ENCODE assay signal across 28 cellular contexts in genomic region chr16:500699-501098, GRCh38. TPM values are rescaled to one million over a fixed set of nuclear protein-coding genes. Genes with fewer than 3 reads are reported as not detected.
"Had no signal": no experiment of that assay in that cellular context is flagged by ENCODE, and none has a peak within 500 bp of the region (broad histone marks: within the 10 kb centered on the region; RNA-seq: fewer than 3 reads in every experiment).

No MANE protein-coding gene starts in this region.

- H3K4me3 Mint-ChIP-seq: activated CD8-positive, alpha-beta T cell treated with anti-CD3 and anti-CD28 coated beads, Interleukin-2, amount 10 ng/mL, durations not matched to agents 7 days and 5 days; activated naive CD8-positive, alpha-beta T cell; activated T-helper 17 cell treated with anti-CD3 and anti-CD28 coated beads, Interleukin-2, amount 50 U/mL, for 72 hours; dendritic cell treated with granulocyte-macrophage colony-stimulating factor and Interleukin-4, amounts not matched to agents 40 ng/mL and 50 ng/mL, for 4 days; memory B cell; natural killer cell treated with Interleukin-12 subunit alpha and Interleukin-12 subunit beta and Interleukin-15 and Interleukin-18, amount 100 ng/mL, for 72 hours; T-cell; T-helper 2 cell treated with Interferon-gamma antibody and Interleukin-4, amounts not matched to agents 5 μg/mL and 100 μg/mL, for 36 hours had no signal

- H3K36me3 Mint-ChIP-seq: natural killer cell treated with Interleukin-12 subunit alpha and Interleukin-12 subunit beta and Interleukin-15 and Interleukin-18, amount 100 ng/mL, for 72 hours had no signal

- H3K9ac ChIP-seq: parathyroid adenoma had no signal

- DNase-seq: activated CD4-positive, alpha-beta T cell treated with anti-CD3 and anti-CD28 coated beads for 1 hour; activated CD4-positive, alpha-beta T cell treated with anti-CD3 and anti-CD28 coated beads, Interleukin-2, amount 50 U/mL, for 1 hour; activated CD8-positive, alpha-beta T cell treated with anti-CD3 and anti-CD28 coated beads, Interleukin-2, amount 10 ng/mL, durations not matched to agents 7 days and 5 days; activated naive CD4-positive, alpha-beta T cell; activated T-cell treated with anti-CD3 and anti-CD28 coated beads, Interleukin-2, amount 50 U/mL, for 1 hour; effector CD8-positive, alpha-beta T cell; erythroblast; foreskin keratinocyte; hypothalamus; sigmoid colon; stimulated activated CD4-positive, alpha-beta T cell treated with anti-CD3 and anti-CD28 coated beads, Interleukin-4, amount 100 ng/mL, for 1 hour; stimulated activated naive CD8-positive, alpha-beta T cell treated with anti-CD3 and anti-CD28 coated beads, Interleukin-15, Interleukin-2, amounts not matched to agents 100 U/mL and 50 U/mL, for 24 hours; T-cell; upper lobe of left lung had no signal

- H3K9me3 Mint-ChIP-seq: activated T-helper 17 cell treated with anti-CD3 and anti-CD28 coated beads, Interleukin-2, amount 50 U/mL, for 72 hours; dendritic cell treated with granulocyte-macrophage colony-stimulating factor and Interleukin-4, amounts not matched to agents 40 ng/mL and 50 ng/mL, for 4 days; memory B cell; natural killer cell treated with Interleukin-12 subunit alpha and Interleukin-12 subunit beta and Interleukin-15 and Interleukin-18, amount 100 ng/mL, for 72 hours; T-cell; T-helper 2 cell treated with Interferon-gamma antibody and Interleukin-4, amounts not matched to agents 5 μg/mL and 100 μg/mL, for 36 hours had no signal

- H3K27ac ChIP-seq: foreskin keratinocyte, neutrophil, parathyroid adenoma, sigmoid colon, upper lobe of left lung, VCaP had no signal

- H3K79me2 ChIP-seq: parathyroid adenoma had no signal

- H3K27me3 Mint-ChIP-seq: activated naive CD8-positive, alpha-beta T cell; activated T-helper 17 cell treated with anti-CD3 and anti-CD28 coated beads, Interleukin-2, amount 50 U/mL, for 72 hours; dendritic cell treated with granulocyte-macrophage colony-stimulating factor and Interleukin-4, amounts not matched to agents 40 ng/mL and 50 ng/mL, for 4 days; memory B cell; natural killer cell treated with Interleukin-12 subunit alpha and Interleukin-12 subunit beta and Interleukin-15 and Interleukin-18, amount 100 ng/mL, for 72 hours; T-cell had no signal

- H3K27me3 ChIP-seq: foreskin keratinocyte, neutrophil, sigmoid colon, upper lobe of left lung had no signal

- ATAC-seq: activated CD8-positive, alpha-beta T cell treated with anti-CD3 and anti-CD28 coated beads, Interleukin-2, amount 10 ng/mL, durations not matched to agents 7 days and 5 days; activated T-helper 17 cell treated with anti-CD3 and anti-CD28 coated beads, Interleukin-2, amount 50 U/mL, for 72 hours; foreskin keratinocyte; natural killer cell treated with Interleukin-12 subunit alpha and Interleukin-12 subunit beta and Interleukin-15 and Interleukin-18, amount 100 ng/mL, for 72 hours; SK-N-SH treated with all-trans-retinoic acid at 6 μM for 48 hours; stimulated activated naive CD8-positive, alpha-beta T cell treated with anti-CD3 and anti-CD28 coated beads, Interleukin-15, Interleukin-2, amounts not matched to agents 100 U/mL and 50 U/mL, for 24 hours; T-cell had no signal

- H3K4me3 ChIP-seq: sigmoid colon, upper lobe of left lung had no signal

- H3K4me1 Mint-ChIP-seq: activated T-helper 17 cell treated with anti-CD3 and anti-CD28 coated beads, Interleukin-2, amount 50 U/mL, for 72 hours; memory B cell; T-cell had no signal

- H3K36me3 ChIP-seq: neutrophil had no signal

- H3K9me3 ChIP-seq: neutrophil, sigmoid colon, upper lobe of left lung had no signal

- H3K27ac Mint-ChIP-seq: activated CD8-positive, alpha-beta T cell treated with anti-CD3 and anti-CD28 coated beads, Interleukin-2, amount 10 ng/mL, durations not matched to agents 7 days and 5 days; activated naive CD8-positive, alpha-beta T cell; activated T-helper 17 cell treated with anti-CD3 and anti-CD28 coated beads, Interleukin-2, amount 50 U/mL, for 72 hours; dendritic cell treated with granulocyte-macrophage colony-stimulating factor and Interleukin-4, amounts not matched to agents 40 ng/mL and 50 ng/mL, for 4 days; memory B cell; natural killer cell treated with Interleukin-12 subunit alpha and Interleukin-12 subunit beta and Interleukin-15 and Interleukin-18, amount 100 ng/mL, for 72 hours; T-cell; T-helper 2 cell treated with Interferon-gamma antibody and Interleukin-4, amounts not matched to agents 5 μg/mL and 100 μg/mL, for 36 hours had no signal

- H3K4me1 ChIP-seq: foreskin keratinocyte, parathyroid adenoma, sigmoid colon, upper lobe of left lung had no signal

- H2AFZ ChIP-seq: parathyroid adenoma had no signal

- FAIRE-seq: bronchial epithelial cell had no signal

RNA-seq across cellular contexts. Expression of gene PRR35, which starts 59.5 kb away (rescaled TPM):
- total RNA-seq: activated CD8-positive, alpha-beta T cell treated with anti-CD3 and anti-CD28 coated beads, Interleukin-2, amount 10 ng/mL, durations not matched to agents 7 days and 5 days; activated T-helper 17 cell treated with anti-CD3 and anti-CD28 coated beads, Interleukin-2, amount 50 U/mL, for 72 hours; bronchial epithelial cell; fibroblast of lung; foreskin keratinocyte; lower leg skin; sigmoid colon; subcutaneous adipose tissue; T-cell; upper lobe of left lung had no signal
- polyA plus RNA-seq: fibroblast of lung, foreskin keratinocyte, sigmoid colon had no signal
